In the genomic region with DNA sequence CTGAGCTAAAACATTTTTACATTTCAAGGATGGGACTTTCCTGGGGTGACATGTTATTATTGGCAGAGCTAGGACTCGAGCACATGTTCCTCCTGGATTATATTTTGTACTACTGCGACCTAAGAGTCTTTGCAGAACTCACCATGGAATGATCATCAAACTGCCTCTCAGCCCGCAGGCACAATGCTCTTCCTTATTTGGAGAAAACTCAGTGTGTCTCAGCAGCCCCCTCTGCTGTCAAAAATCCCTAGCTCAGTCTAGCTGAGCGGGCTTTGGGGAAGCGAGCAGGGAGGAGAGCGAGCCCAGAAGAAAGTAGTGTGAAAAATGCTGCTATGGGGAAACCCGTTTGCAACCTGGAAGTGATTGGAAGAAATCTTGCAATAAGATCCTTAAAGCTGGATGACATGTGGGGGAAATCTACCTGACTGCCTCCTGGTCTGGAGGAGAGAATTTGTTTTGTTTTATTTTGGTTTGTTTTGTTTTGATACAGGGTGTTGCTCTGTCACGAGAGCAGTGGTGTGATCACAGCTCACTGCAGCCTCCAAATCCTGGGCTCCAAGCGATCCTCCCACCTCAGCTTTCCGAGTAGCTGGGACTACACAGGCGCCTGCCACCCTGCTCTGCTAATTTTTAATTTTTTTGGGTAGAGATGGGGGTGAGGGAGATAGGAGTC, we compare ENCODE assay signal across 1 cellular context.
TF ChIP-seq lines count a peak whose summit lies in the region.

No MANE protein-coding gene starts in this region.

TF ChIP-seq in SK-N-SH treated with all-trans-retinoic acid at 6 μM for 48 hours, 23 proteins besides CTCF, POLR2A, EP300 and RAD21 (continued from another document):
- no peak for TF ChIP-seq GLIS3 (CRISPR knock-in tag; IDR thresholded peaks at IDR 0.05)
- TF ChIP-seq, protein P1, sequence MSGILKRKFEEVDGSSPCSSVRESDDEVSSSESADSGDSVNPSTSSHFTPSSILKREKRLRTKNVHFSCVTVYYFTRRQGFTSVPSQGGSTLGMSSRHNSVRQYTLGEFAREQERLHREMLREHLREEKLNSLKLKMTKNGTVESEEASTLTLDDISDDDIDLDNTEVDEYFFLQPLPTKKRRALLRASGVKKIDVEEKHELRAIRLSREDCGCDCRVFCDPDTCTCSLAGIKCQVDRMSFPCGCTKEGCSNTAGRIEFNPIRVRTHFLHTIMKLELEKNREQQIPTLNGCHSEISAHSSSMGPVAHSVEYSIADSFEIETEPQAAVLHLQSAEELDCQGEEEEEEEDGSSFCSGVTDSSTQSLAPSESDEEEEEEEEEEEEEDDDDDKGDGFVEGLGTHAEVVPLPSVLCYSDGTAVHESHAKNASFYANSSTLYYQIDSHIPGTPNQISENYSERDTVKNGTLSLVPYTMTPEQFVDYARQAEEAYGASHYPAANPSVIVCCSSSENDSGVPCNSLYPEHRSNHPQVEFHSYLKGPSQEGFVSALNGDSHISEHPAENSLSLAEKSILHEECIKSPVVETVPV (CRISPR knock-in tag; IDR thresholded peaks at IDR 0.05) = no peak
